ENCODE assay signal across 9 cellular contexts in the genomic region with DNA sequence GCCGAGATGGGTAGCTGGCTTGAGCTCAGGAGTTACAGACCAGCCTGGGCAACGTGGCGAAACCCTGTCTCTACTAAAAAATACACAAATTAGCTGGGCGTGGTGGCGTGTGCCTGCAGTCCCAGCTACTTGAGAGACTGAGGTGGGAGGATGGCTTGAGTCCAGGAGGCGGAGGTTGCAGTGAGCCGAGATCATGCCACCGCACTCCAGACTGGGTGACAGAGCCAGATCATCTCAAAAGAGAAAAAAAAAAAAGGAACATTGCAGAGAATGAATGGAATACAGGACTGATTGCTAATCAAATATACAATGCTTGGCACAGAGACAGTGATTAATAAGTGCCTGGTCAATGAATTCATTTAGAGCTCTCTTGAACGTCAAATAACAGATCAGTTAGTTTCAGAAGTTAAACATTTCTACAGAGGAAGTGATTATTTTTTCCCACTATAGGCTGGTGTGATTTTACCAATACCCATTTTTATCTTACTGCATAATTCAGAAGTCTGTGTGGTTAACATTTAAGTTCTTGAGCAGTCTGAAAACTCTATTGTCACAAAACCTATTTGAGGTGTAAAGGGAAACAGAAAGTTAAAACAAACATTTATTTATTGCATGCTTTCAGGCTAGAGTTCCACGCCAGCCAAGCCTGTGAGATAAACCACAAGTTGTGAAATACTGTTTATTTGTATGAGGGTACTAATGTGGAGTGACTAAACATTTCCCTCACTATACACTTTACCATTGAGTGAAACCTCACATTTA. TPM values are rescaled to one million over a fixed set of nuclear protein-coding genes. Genes with fewer than 3 reads are reported as not detected.
A peak's percentile ranks its signal among the peaks of the same experiment; 100 is the strongest.
DNase-seq lines count a peak whose midpoint lies in the region; ATAC-seq and TF ChIP-seq lines count a peak whose summit lies in the region.
"Had no signal": no experiment of that assay in that cellular context is flagged by ENCODE, and none has a peak within 500 bp of the region (broad histone marks: within the 10 kb centered on the region; RNA-seq: fewer than 3 reads in every experiment).

No MANE protein-coding gene starts in this region.

- H3K4me3 ChIP-seq in NB4 (ENCODE audit: low read depth, low read length) = peak overlapping the region; percentile 36

- peak; percentile 80 for ATAC-seq in HG02610 (IDR thresholded peaks at IDR 0.05; ENCODE audit: unreplicated experiment)

- DNase-seq in NCI-H748 (lab: John Stamatoyannopoulos, UW; ENCODE audit: unreplicated experiment) (peak; percentile 43), NCI-H748 treated with DMSO at 0.1 percent for 48 hours (lab: John Stamatoyannopoulos, UW) (no peak), NB4 (ENCODE audit: low read depth) (peak; percentile 75), immature natural killer cell (peak; percentile 51 to 58 (median 56)), NCI-H446 (lab: John Stamatoyannopoulos, UW) (no peak), NCI-H510A (lab: John Stamatoyannopoulos, UW) (no peak), KG1 (lab: John Stamatoyannopoulos, UW) (no peak)

- H3K27ac Mint-ChIP-seq in immature natural killer cell = peak overlapping the region; percentile 11 to 85 (median 82)
- H3K27ac Mint-ChIP-seq: B cell had no signal

- no peak for TF ChIP-seq POLR2A in NB4 (IDR thresholded peaks at IDR 0.05; ENCODE audit: extremely low read depth, insufficient read length)

- peaks cover 33 to 54% of the 10 kb centered on the region in 2 donors for H3K4me1 Mint-ChIP-seq in immature natural killer cell
- H3K4me1 Mint-ChIP-seq: B cell had no signal

- H3K36me3 Mint-ChIP-seq in immature natural killer cell = no peaks in the 10 kb centered on the region

- peak overlapping the region; percentile 73 to 85 (median 76) for H3K4me3 Mint-ChIP-seq in immature natural killer cell
- H3K4me3 Mint-ChIP-seq: B cell had no signal

- peaks cover 2 to 7% (median 2%) of the 10 kb centered on the region in 3 donors for H3K27me3 Mint-ChIP-seq in immature natural killer cell (ENCODE audit: low read depth in 3 of 3)

- no peak for TF ChIP-seq CTCF in NB4 (IDR thresholded peaks at IDR 0.05; ENCODE audit: low read depth, low read length)

- H3K9me3 Mint-ChIP-seq in immature natural killer cell = no peaks in the 10 kb centered on the region

RNA-seq across cellular contexts. Expression of gene TBC1D4, which starts 7.7 kb away (rescaled TPM):
- polyA plus RNA-seq in immature natural killer cell = 1 to 10 TPM in 2 of 3 donors, under 1 TPM in 1; 0.86 to 1.5 (median 1.2) TPM

RNA-seq across cellular contexts. Expression of gene COMMD6, which starts 48.0 kb away (rescaled TPM):
- polyA plus RNA-seq in immature natural killer cell = 100 to 1,000 TPM; 225 to 614 (median 438) TPM

RNA-seq across cellular contexts. Expression of gene UCHL3, which starts 59.9 kb away (rescaled TPM):
- 10 to 100 TPM; 34.5 to 71.1 (median 34.7) TPM for polyA plus RNA-seq in immature natural killer cell

Comparison
In these comparisons a context has a peak if more than half of its experiments do, and no peak if none do; other contexts are left out.
1. DNase-seq: peak in NCI-H748 (single experiment), NB4 (single experiment) and immature natural killer cell (3 of 3); none in NCI-H748 treated with DMSO at 0.1 percent for 48 hours (single experiment), NCI-H446 (0 of 2), NCI-H510A (single experiment) and KG1 (single experiment).